Comparison of ENCODE assay signal across 8 cellular contexts in genomic region chr9:129981180-129981907, GRCh38.
DNase-seq lines count a peak whose midpoint lies in the region; ATAC-seq lines count a peak whose summit lies in the region.
"Had no signal": no experiment of that assay in that cellular context is flagged by ENCODE, and none has a peak within 500 bp of the region (broad histone marks: within the 10 kb centered on the region; RNA-seq: fewer than 3 reads in every experiment).

No MANE protein-coding gene starts in this region.

- H3K27ac ChIP-seq in cingulate gyrus (ENCODE audit: low read depth, low read length) = peak overlapping the region; percentile 72

- H3K4me1 Mint-ChIP-seq in T-cell = peaks cover 54 to 65% (median 57%) of the 10 kb centered on the region in 3 donors
- H3K4me1 Mint-ChIP-seq in stimulated activated naive CD8-positive, alpha-beta T cell treated with anti-CD3 and anti-CD28 coated beads, Interleukin-15, amount 100 ng/mL, for 72 hours = peaks cover 48% of the 10 kb centered on the region

- H3K4me3 Mint-ChIP-seq in T-cell = no peak overlapping the region
- H3K4me3 Mint-ChIP-seq in stimulated activated naive CD8-positive, alpha-beta T cell treated with anti-CD3 and anti-CD28 coated beads, Interleukin-15, amount 100 ng/mL, for 72 hours = no peak overlapping the region

- ATAC-seq in T-cell (replicated peaks in 1 of 4) = no peak
- ATAC-seq in stimulated activated naive CD8-positive, alpha-beta T cell treated with anti-CD3 and anti-CD28 coated beads, Interleukin-15, amount 100 ng/mL, for 72 hours = no peak

- CTCF ChIA-PET in T-cell (lab: Charles Lee) = interaction anchor here in 1 of 2 donors (0.7 kb wide), 1 partner anchor 110 kb away, joined by 4 read pairs; no protein-coding TSS in a partner anchor

- H3K36me3 Mint-ChIP-seq in T-cell = peaks cover 34% of the 10 kb centered on the region

- H3K27ac Mint-ChIP-seq in T-cell = peak overlapping the region; percentile 15 to 58
- H3K27ac Mint-ChIP-seq in stimulated activated naive CD8-positive, alpha-beta T cell treated with anti-CD3 and anti-CD28 coated beads, Interleukin-15, amount 100 ng/mL, for 72 hours = peak overlapping the region; percentile 27 to 68

- no peaks in the 10 kb centered on the region for H3K9me3 Mint-ChIP-seq in T-cell
- peaks cover 0 to 4% of the 10 kb centered on the region in 2 donors for H3K9me3 Mint-ChIP-seq in stimulated activated naive CD8-positive, alpha-beta T cell treated with anti-CD3 and anti-CD28 coated beads, Interleukin-15, amount 100 ng/mL, for 72 hours

- no peak for DNase-seq in T-cell
- peak; percentile 29 for DNase-seq in left kidney (ENCODE audit: low read depth, low spot score)
- no peak for DNase-seq in stimulated activated naive CD8-positive, alpha-beta T cell treated with anti-CD3 and anti-CD28 coated beads, Interleukin-15, amount 100 ng/mL, for 72 hours
- no peak for DNase-seq in NCI-H146 (lab: John Stamatoyannopoulos, UW)
- DNase-seq in retina = no peak
- no peak for DNase-seq in activated CD4-positive, alpha-beta T cell treated with anti-CD3 and anti-CD28 coated beads, Interleukin-2, amount 50 U/mL, for 4 hours
- DNase-seq: NCI-H1092 treated with DMSO at 0.1 percent for 48 hours had no signal

- POLR2A ChIA-PET in T-cell (lab: Charles Lee) = no interaction called here

- H3K27me3 Mint-ChIP-seq in T-cell = no peaks in the 10 kb centered on the region
- no peaks in the 10 kb centered on the region for H3K27me3 Mint-ChIP-seq in stimulated activated naive CD8-positive, alpha-beta T cell treated with anti-CD3 and anti-CD28 coated beads, Interleukin-15, amount 100 ng/mL, for 72 hours
